ENCODE assay signal across 1 cellular context in genomic region chr1:43532716-43533115, GRCh38.
TF ChIP-seq lines count a peak whose summit lies in the region.

No MANE protein-coding gene starts in this region.

TF ChIP-seq in GM23338, 12 proteins besides CTCF, POLR2A, EP300 and RAD21 (continued from another document):
- no peak for TF ChIP-seq ZNF462 (CRISPR knock-in tag; IDR thresholded peaks at IDR 0.05)
- no peak for TF ChIP-seq REST (IDR thresholded peaks at IDR 0.05; ENCODE audit: unreplicated experiment)
- TF ChIP-seq STAT1 (IDR thresholded peaks at IDR 0.05; ENCODE audit: unreplicated experiment): no peak
